In genomic region chr20:21527908-21528307, GRCh38 we compare ENCODE assay signal across 1 cellular context.
TF ChIP-seq lines count a peak whose summit lies in the region.

No MANE protein-coding gene starts in this region.

TF ChIP-seq in HepG2, 621 proteins besides CTCF, POLR2A, EP300 and RAD21:
- TF ChIP-seq ZNF317 (CRISPR knock-in tag; IDR thresholded peaks at IDR 0.05) (peak; percentile 95), HNRNPL (IDR thresholded peaks at IDR 0.05; ENCODE audit: low read depth, low read length) (no peak), TOPORS (CRISPR knock-in tag; IDR thresholded peaks at IDR 0.05) (no peak)
TF ChIP-seq in HepG2: peak in this region for 1.
